Comparison of ENCODE assay signal across 3 cellular contexts in the genomic region with DNA sequence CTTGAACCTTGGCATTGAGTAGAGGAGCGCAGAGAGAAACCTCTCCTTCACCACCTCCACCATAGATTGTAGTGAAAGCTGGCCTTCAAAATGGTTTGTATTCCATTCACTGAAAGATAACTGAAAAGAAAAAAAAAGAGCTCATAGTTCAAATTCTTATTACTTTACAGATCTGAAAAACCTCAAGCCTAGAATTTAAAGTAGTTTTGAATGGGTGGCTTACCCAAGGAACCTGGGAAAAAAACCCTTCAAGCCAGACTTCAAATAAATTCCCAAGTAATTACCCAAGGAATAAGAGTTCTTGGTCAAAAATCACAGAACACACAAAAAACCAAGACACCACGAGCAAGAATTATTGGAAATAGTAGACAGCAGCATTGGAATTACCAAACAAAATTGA.
"Had no signal": no experiment of that assay in that cellular context is flagged by ENCODE, and none has a peak within 500 bp of the region (broad histone marks: within the 10 kb centered on the region; RNA-seq: fewer than 3 reads in every experiment).

No MANE protein-coding gene starts in this region.

- ATAC-seq: GM12878 had no signal

- DNase-seq: GDM1, GF-D8 had no signal

- H3K4me3 ChIP-seq: GM12878 had no signal
